In genomic region chr22:22358686-22359085, GRCh38 we compare ENCODE assay signal across 15 cellular contexts.
DNase-seq lines count a peak whose midpoint lies in the region; ATAC-seq and TF ChIP-seq lines count a peak whose summit lies in the region.
"Had no signal": no experiment of that assay in that cellular context is flagged by ENCODE, and none has a peak within 500 bp of the region (broad histone marks: within the 10 kb centered on the region; RNA-seq: fewer than 3 reads in every experiment).

No MANE protein-coding gene starts in this region.

- peaks cover 4% of the 10 kb centered on the region for H3K9me3 Mint-ChIP-seq in memory B cell
- H3K9me3 Mint-ChIP-seq: CD14-positive monocyte; CD4-positive, alpha-beta memory T cell had no signal

- peaks cover 66% of the 10 kb centered on the region for H3K4me1 ChIP-seq in DOHH2 (ENCODE audit: control insufficient read depth, low read length)
- H3K4me1 ChIP-seq: BE2C had no signal

- H3K4me3 Mint-ChIP-seq in T-helper 17 cell: no peak overlapping the region
- H3K4me3 Mint-ChIP-seq in memory B cell: peak overlapping the region; percentile 80
- H3K4me3 Mint-ChIP-seq: CD14-positive monocyte; CD4-positive, alpha-beta memory T cell; GM23338 had no signal

- H3F3A ChIP-seq in DOHH2 (ENCODE audit: control insufficient read depth, insufficient read depth): peaks cover 22% of the 10 kb centered on the region

- no peak overlapping the region for H3K4me3 ChIP-seq in DOHH2 (ENCODE audit: low read length)
- H3K4me3 ChIP-seq: GM23338 had no signal

- H3K4me2 ChIP-seq in DOHH2 (ENCODE audit: low read length): peak overlapping the region; percentile 89; the same call in 1 of the 2 replicates
- H3K4me2 ChIP-seq: GM23338 had no signal

- no peaks in the 10 kb centered on the region for H3K79me2 ChIP-seq in DOHH2 (ENCODE audit: control insufficient read depth, low read length)

- H3K9me2 ChIP-seq in DOHH2 (replicated peaks; ENCODE audit: control insufficient read depth, low read length): no peaks in the 10 kb centered on the region

- H3K27ac Mint-ChIP-seq in T-helper 17 cell: peak overlapping the region; percentile 47
- H3K27ac Mint-ChIP-seq in memory B cell: peak overlapping the region; percentile 83
- H3K27ac Mint-ChIP-seq: CD14-positive monocyte; CD4-positive, alpha-beta memory T cell; GM23338 had no signal

- peaks cover 5% of the 10 kb centered on the region for H3K36me3 Mint-ChIP-seq in T-helper 17 cell (ENCODE audit: low read depth)
- H3K36me3 Mint-ChIP-seq in memory B cell: peaks cover 6% of the 10 kb centered on the region
- H3K36me3 Mint-ChIP-seq: CD14-positive monocyte; CD4-positive, alpha-beta memory T cell had no signal

- H3K9me3 ChIP-seq in DOHH2 (ENCODE audit: control insufficient read depth, insufficient read depth, low read length) (no peaks in the 10 kb centered on the region), T-helper 17 cell (ENCODE audit: control insufficient read depth, low read length, poor library complexity, severe bottlenecking) (no peaks in the 10 kb centered on the region)
- H3K9me3 ChIP-seq: BE2C had no signal

- no peak for TF ChIP-seq CTCF in DOHH2 (IDR thresholded peaks at IDR 0.05; ENCODE audit: low read depth, low read length, poor library complexity, severe bottlenecking)

- no peaks in the 10 kb centered on the region for H3K36me3 ChIP-seq in DOHH2 (ENCODE audit: control insufficient read depth, low read length)
- H3K36me3 ChIP-seq: BE2C had no signal

- no peaks in the 10 kb centered on the region for H3K27me3 ChIP-seq in DOHH2 (ENCODE audit: control insufficient read depth, low read length)

- H3K27me3 Mint-ChIP-seq in T-helper 17 cell: peaks cover 82% of the 10 kb centered on the region
- H3K27me3 Mint-ChIP-seq in memory B cell: no peaks in the 10 kb centered on the region

- DNase-seq in T-helper 17 cell (no peak), memory B cell (ENCODE audit: low spot score in 2 of 2) (no peak), NCI-H187 (lab: John Stamatoyannopoulos, UW) (no peak), NCI-H128 (lab: John Stamatoyannopoulos, UW; ENCODE audit: unreplicated experiment) (no peak)
- DNase-seq: ACHN; BE2C; CD4-positive, alpha-beta memory T cell; DMS153; DMS79; GF-D8; HCEC 1CT had no signal

- no peak for ATAC-seq in T-helper 17 cell
- no peak for ATAC-seq in memory B cell (ENCODE audit: low read depth)
- ATAC-seq in SK-N-SH treated with all-trans-retinoic acid at 6 μM for 48 hours: no peak
- ATAC-seq: GM23338 had no signal

- peaks cover 11% of the 10 kb centered on the region for H3K4me1 Mint-ChIP-seq in T-helper 17 cell
- peaks cover 46% of the 10 kb centered on the region for H3K4me1 Mint-ChIP-seq in memory B cell
- H3K4me1 Mint-ChIP-seq: GM23338 had no signal

- peak overlapping the region; percentile 70 for H3K27ac ChIP-seq in DOHH2 (ENCODE audit: low read depth, low read length)

- H4K20me1 ChIP-seq in DOHH2 (ENCODE audit: control insufficient read depth, insufficient read depth, low read depth, low read length): no peaks in the 10 kb centered on the region

TF ChIP-seq in SK-N-SH treated with all-trans-retinoic acid at 6 μM for 48 hours, 23 proteins besides CTCF, POLR2A, EP300 and RAD21:
- TF ChIP-seq OSR1 (CRISPR knock-in tag; IDR thresholded peaks at IDR 0.05) (no peak), ZNF8 (CRISPR knock-in tag; IDR thresholded peaks at IDR 0.05) (no peak), PPARA (CRISPR knock-in tag; IDR thresholded peaks at IDR 0.05; ENCODE audit: borderline replicate concordance) (no peak), ZNF70 (CRISPR knock-in tag; IDR thresholded peaks at IDR 0.05) (no peak), GLIS3 (CRISPR knock-in tag; IDR thresholded peaks at IDR 0.05) (no peak), ISL1 (CRISPR knock-in tag; IDR thresholded peaks at IDR 0.05) (no peak), ARNTL (CRISPR knock-in tag; IDR thresholded peaks at IDR 0.05; ENCODE audit: borderline replicate concordance, low read depth) (no peak), BACH2 (CRISPR knock-in tag; IDR thresholded peaks at IDR 0.05; ENCODE audit: borderline replicate concordance) (no peak), SNAI2 (CRISPR knock-in tag; IDR thresholded peaks at IDR 0.05) (no peak), RARB (CRISPR knock-in tag; IDR thresholded peaks at IDR 0.05) (no peak), CSRNP3 (CRISPR knock-in tag; IDR thresholded peaks at IDR 0.05) (no peak), ZFP3 (CRISPR knock-in tag; IDR thresholded peaks at IDR 0.05) (no peak)
